Comparison of ENCODE assay signal across 22 cellular contexts in the genomic region with DNA sequence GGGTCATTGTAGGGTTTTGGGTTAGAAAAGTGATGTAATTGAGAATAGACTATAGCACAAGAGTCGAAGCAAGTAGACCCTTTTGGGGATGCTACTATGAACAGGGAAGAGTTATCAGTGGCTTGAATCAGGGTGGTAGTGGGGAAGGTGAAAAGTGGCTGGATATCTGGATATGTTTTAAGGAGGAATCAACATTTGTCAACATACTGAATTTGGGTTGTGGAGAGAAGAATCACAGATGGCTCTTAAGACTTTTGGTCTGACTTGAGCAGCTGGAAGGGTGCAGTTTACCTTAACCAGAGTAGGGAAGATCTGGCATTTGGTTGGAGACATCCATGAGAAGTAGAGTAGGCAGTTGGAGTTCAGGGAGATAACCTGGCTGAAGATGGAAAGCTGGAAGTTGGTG.
"Had no signal": no experiment of that assay in that cellular context is flagged by ENCODE, and none has a peak within 500 bp of the region (broad histone marks: within the 10 kb centered on the region; RNA-seq: fewer than 3 reads in every experiment).

No MANE protein-coding gene starts in this region.

- H3K27ac Mint-ChIP-seq: activated T-helper 2 cell treated with anti-CD3 and anti-CD28 coated beads, Interferon-gamma antibody, Interleukin-2, Interleukin-4, amounts not matched to agents 10 μg/mL and 5 μg/mL and 100 μg/mL, durations not matched to agents 14 hours and 24 hours and 36 hours; endodermal cell; neural progenitor cell; stimulated activated effector memory CD8-positive, alpha-beta T cell treated with anti-CD3 and anti-CD28 coated beads, Interleukin-12 subunit alpha, Interleukin-12 subunit beta, amount 100 ng/mL, for 72 hours; stimulated activated naive CD8-positive, alpha-beta T cell treated with anti-CD3 and anti-CD28 coated beads, Interleukin-15, amount 100 ng/mL, for 72 hours had no signal

- H3K4me1 ChIP-seq: neural progenitor cell, tibial artery had no signal

- H3K36me3 Mint-ChIP-seq: naive thymus-derived CD4-positive, alpha-beta T cell had no signal

- H3K27me3 Mint-ChIP-seq: naive thymus-derived CD4-positive, alpha-beta T cell; stimulated activated naive CD8-positive, alpha-beta T cell treated with anti-CD3 and anti-CD28 coated beads, Interleukin-15, amount 100 ng/mL, for 72 hours had no signal

- H2AFZ ChIP-seq: neural progenitor cell had no signal

- H3K9me3 Mint-ChIP-seq: activated T-cell treated with anti-CD3 and anti-CD28 coated beads, Interleukin-2, amount 50 U/mL, for 4 hours; activated T-helper 2 cell treated with anti-CD3 and anti-CD28 coated beads, Interferon-gamma antibody, Interleukin-2, Interleukin-4, amounts not matched to agents 10 μg/mL and 5 μg/mL and 100 μg/mL, durations not matched to agents 14 hours and 24 hours and 36 hours; endodermal cell; naive thymus-derived CD4-positive, alpha-beta T cell; neural progenitor cell; stimulated activated effector memory CD8-positive, alpha-beta T cell treated with anti-CD3 and anti-CD28 coated beads, Interleukin-12 subunit alpha, Interleukin-12 subunit beta, amount 100 ng/mL, for 72 hours; stimulated activated naive CD8-positive, alpha-beta T cell treated with anti-CD3 and anti-CD28 coated beads, Interleukin-15, amount 100 ng/mL, for 72 hours had no signal

- DNase-seq: activated CD4-positive, alpha-beta T cell treated with anti-CD3 and anti-CD28 coated beads for 1 hour; activated CD4-positive, alpha-beta T cell treated with anti-CD3 and anti-CD28 coated beads, Interleukin-2, amount 50 U/mL, for 4 hours; activated CD8-positive, alpha-beta memory T cell treated with anti-CD3 and anti-CD28 coated beads for 24 hours; activated CD8-positive, alpha-beta memory T cell treated with anti-CD3 and anti-CD28 coated beads, Interleukin-2, amount 50 U/mL, for 4 hours; activated naive CD4-positive, alpha-beta T cell; activated T-cell treated with anti-CD3 and anti-CD28 coated beads, Interleukin-2, amount 50 U/mL, for 4 hours; cerebellar nuclear complex; cortex of kidney; endodermal cell; left colon; naive thymus-derived CD4-positive, alpha-beta T cell; posterior cingulate gyrus; small intestine; stimulated activated CD4-positive, alpha-beta T cell treated with anti-CD3 and anti-CD28 coated beads, Interleukin-2, amount 100 ng/mL, for 24 hours; stimulated activated naive CD8-positive, alpha-beta T cell treated with anti-CD3 and anti-CD28 coated beads, Interleukin-15, amount 100 ng/mL, for 72 hours; tibial artery; WERI-Rb-1 had no signal

- H3K4me1 Mint-ChIP-seq: endodermal cell; neural progenitor cell; stimulated activated effector memory CD8-positive, alpha-beta T cell treated with anti-CD3 and anti-CD28 coated beads, Interleukin-12 subunit alpha, Interleukin-12 subunit beta, amount 100 ng/mL, for 72 hours; stimulated activated naive CD8-positive, alpha-beta T cell treated with anti-CD3 and anti-CD28 coated beads, Interleukin-15, amount 100 ng/mL, for 72 hours had no signal

- H3K4me3 ChIP-seq: neural progenitor cell, tibial artery had no signal

- H3K4me2 ChIP-seq: neural progenitor cell had no signal

- H3K27me3 ChIP-seq: neural progenitor cell, tibial artery had no signal

- H3K4me3 Mint-ChIP-seq: activated T-cell treated with anti-CD3 and anti-CD28 coated beads, Interleukin-2, amount 50 U/mL, for 4 hours; endodermal cell; naive thymus-derived CD4-positive, alpha-beta T cell; neural progenitor cell; stimulated activated effector memory CD8-positive, alpha-beta T cell treated with anti-CD3 and anti-CD28 coated beads, Interleukin-12 subunit alpha, Interleukin-12 subunit beta, amount 100 ng/mL, for 72 hours; stimulated activated naive CD8-positive, alpha-beta T cell treated with anti-CD3 and anti-CD28 coated beads, Interleukin-15, amount 100 ng/mL, for 72 hours had no signal

- H3K9me3 ChIP-seq: tibial artery had no signal

- H3K36me3 ChIP-seq: WERI-Rb-1 had no signal

- ATAC-seq: activated T-cell treated with anti-CD3 and anti-CD28 coated beads, Interleukin-2, amount 50 U/mL, for 4 hours; naive thymus-derived CD4-positive, alpha-beta T cell; sciatic nerve; stimulated activated effector memory CD8-positive, alpha-beta T cell treated with anti-CD3 and anti-CD28 coated beads, Interleukin-12 subunit alpha, Interleukin-12 subunit beta, amount 100 ng/mL, for 72 hours; stimulated activated naive CD8-positive, alpha-beta T cell treated with anti-CD3 and anti-CD28 coated beads, Interleukin-15, amount 100 ng/mL, for 72 hours had no signal

- H3K9ac ChIP-seq: neural progenitor cell had no signal

- H3K27ac ChIP-seq: epithelial cell of prostate, neural progenitor cell, tibial artery, WERI-Rb-1 had no signal
